ENCODE assay signal across 12 cellular contexts in genomic region chr3:150759319-150759718, GRCh38. TPM values are rescaled to one million over a fixed set of nuclear protein-coding genes. Genes with fewer than 3 reads are reported as not detected.
DNase-seq lines count a peak whose midpoint lies in the region; ATAC-seq and TF ChIP-seq lines count a peak whose summit lies in the region.
"Had no signal": no experiment of that assay in that cellular context is flagged by ENCODE, and none has a peak within 500 bp of the region (broad histone marks: within the 10 kb centered on the region; RNA-seq: fewer than 3 reads in every experiment).

No MANE protein-coding gene starts in this region.

- DNase-seq in GM12865 (ENCODE audit: low read depth) = peak; percentile 64
- DNase-seq in effector memory CD4-positive, alpha-beta T cell = no peak
- DNase-seq in gastrocnemius medialis = no peak
- DNase-seq in NCI-H1436 (lab: John Stamatoyannopoulos, UW) = no peak
- DNase-seq: activated CD4-positive, alpha-beta T cell treated with anti-CD3 and anti-CD28 coated beads, Interleukin-2, amount 50 U/mL, for 4 hours; mesendoderm; NCI-H1694 treated with DMSO at 0.1 percent for 48 hours; RPMI8226 had no signal

- H2AFZ ChIP-seq in OCI-LY3 (ENCODE audit: low read depth, low read length) = no peak overlapping the region

- 0 out of 2 replicates have a peak overlapping the region, but pooled peaks have one; percentile 96 for H3K9ac ChIP-seq in OCI-LY3 (ENCODE audit: low read length)

- peaks cover 62% of the 10 kb centered on the region for H4K20me1 ChIP-seq in OCI-LY3 (ENCODE audit: insufficient read depth, low read length)

- peaks cover 22% of the 10 kb centered on the region for H3K36me3 ChIP-seq in OCI-LY3 (replicated peaks; ENCODE audit: low read depth, low read length)
- H3K36me3 ChIP-seq in effector memory CD4-positive, alpha-beta T cell (ENCODE audit: control insufficient read depth, insufficient read depth, low read length) = peaks cover 4% of the 10 kb centered on the region
- no peaks in the 10 kb centered on the region for H3K36me3 ChIP-seq in gastrocnemius medialis

- H3K4me1 ChIP-seq in OCI-LY3 (ENCODE audit: low read length) (peaks cover 26% of the 10 kb centered on the region), gastrocnemius medialis (peaks cover 50 to 53% of the 10 kb centered on the region in 2 donors)
- peaks cover 15% of the 10 kb centered on the region for H3K4me1 ChIP-seq in effector memory CD4-positive, alpha-beta T cell (ENCODE audit: control insufficient read depth, insufficient read depth, low read length, poor library complexity, severe bottlenecking)

- no peak for TF ChIP-seq POLR2A in gastrocnemius medialis (IDR thresholded peaks at IDR 0.05)

- TF ChIP-seq CTCF in GM12865 (IDR thresholded peaks at IDR 0.05; ENCODE audit: insufficient read depth, low read depth, low read length, missing control alignments) (no peak), OCI-LY3 (IDR thresholded peaks at IDR 0.05; ENCODE audit: low read depth, low read length) (no peak), gastrocnemius medialis (IDR thresholded peaks at IDR 0.05 in 4 of 5, conservative IDR thresholded peaks at IDR 0.05 in 1 of 5) (no peak)

- H3K27ac ChIP-seq in OCI-LY3 (ENCODE audit: low read length) (peak overlapping the region; percentile 89), gastrocnemius medialis (peak overlapping the region; percentile 92 to 99 (median 96))
- H3K27ac ChIP-seq in effector memory CD4-positive, alpha-beta T cell (ENCODE audit: insufficient read depth, low read length, poor library complexity, severe bottlenecking) = peak overlapping the region; percentile 96

- H3K4me2 ChIP-seq in OCI-LY3 (ENCODE audit: low read length) = peak overlapping the region; percentile 91

- no peaks in the 10 kb centered on the region for H3K9me3 ChIP-seq in OCI-LY3 (ENCODE audit: insufficient read depth, low read length)
- no peaks in the 10 kb centered on the region for H3K9me3 ChIP-seq in effector memory CD4-positive, alpha-beta T cell (ENCODE audit: control insufficient read depth, low read length)
- no peaks in the 10 kb centered on the region for H3K9me3 ChIP-seq in gastrocnemius medialis

- peak overlapping the region; percentile 96; the same call in 1 of the 2 replicates for H3K4me3 ChIP-seq in GM12865 (ENCODE audit: low read depth, low read length)
- H3K4me3 ChIP-seq in OCI-LY3 (ENCODE audit: low read length) = peak overlapping the region; percentile 95; the same call in 1 of the 2 replicates
- H3K4me3 ChIP-seq in effector memory CD4-positive, alpha-beta T cell (ENCODE audit: insufficient read depth, low read depth, low read length, poor library complexity, severe bottlenecking) = peak overlapping the region; percentile 26
- no peak overlapping the region for H3K4me3 ChIP-seq in gastrocnemius medialis

- intact Hi-C loops in gastrocnemius medialis (cut with DNase I; ENCODE audit: low total_unique reads) = no loop called here

- H3K79me2 ChIP-seq in OCI-LY3 (ENCODE audit: low read length) = peaks cover 76% of the 10 kb centered on the region

- ATAC-seq in gastrocnemius medialis = no peak
- ATAC-seq in HG03045 (IDR thresholded peaks at IDR 0.05; ENCODE audit: unreplicated experiment) = no peak
- no peak for ATAC-seq in HG02642 (IDR thresholded peaks at IDR 0.05; ENCODE audit: poor library complexity, unreplicated experiment)

- in situ Hi-C loops in gastrocnemius medialis (cut with MboI; ENCODE audit: low sequenced_read_pairs in 4 of 4) = no loop called here

- H3K27me3 ChIP-seq in OCI-LY3 (ENCODE audit: low read depth, low read length) (no peaks in the 10 kb centered on the region), gastrocnemius medialis (no peaks in the 10 kb centered on the region)
- H3K27me3 ChIP-seq in effector memory CD4-positive, alpha-beta T cell (replicated peaks; ENCODE audit: control insufficient read depth, insufficient read depth, low read length, poor library complexity, severe bottlenecking) = no peaks in the 10 kb centered on the region

RNA-seq across cellular contexts. Expression of gene SIAH2, which starts 3.6 kb away (rescaled TPM):
- total RNA-seq in gastrocnemius medialis = 10 to 100 TPM; 10.9 to 25.6 (median 20.0) TPM

RNA-seq across cellular contexts. Expression of gene ERICH6, which starts 55.6 kb away (rescaled TPM):
- not detected for total RNA-seq in gastrocnemius medialis
- total RNA-seq: Daoy had no signal

Comparison
In these comparisons a context has a peak if more than half of its experiments do, and no peak if none do; other contexts are left out.
1. H3K4me3 ChIP-seq: peak in GM12865 (single experiment), OCI-LY3 (single experiment) and effector memory CD4-positive, alpha-beta T cell (single experiment); none in gastrocnemius medialis (0 of 4).
2. Peak in every context shown above with its lines, with median percentiles within 50 percentile points of each other: H3K27ac ChIP-seq.